8 cellular contexts compared by ENCODE assay signal in the genomic region with DNA sequence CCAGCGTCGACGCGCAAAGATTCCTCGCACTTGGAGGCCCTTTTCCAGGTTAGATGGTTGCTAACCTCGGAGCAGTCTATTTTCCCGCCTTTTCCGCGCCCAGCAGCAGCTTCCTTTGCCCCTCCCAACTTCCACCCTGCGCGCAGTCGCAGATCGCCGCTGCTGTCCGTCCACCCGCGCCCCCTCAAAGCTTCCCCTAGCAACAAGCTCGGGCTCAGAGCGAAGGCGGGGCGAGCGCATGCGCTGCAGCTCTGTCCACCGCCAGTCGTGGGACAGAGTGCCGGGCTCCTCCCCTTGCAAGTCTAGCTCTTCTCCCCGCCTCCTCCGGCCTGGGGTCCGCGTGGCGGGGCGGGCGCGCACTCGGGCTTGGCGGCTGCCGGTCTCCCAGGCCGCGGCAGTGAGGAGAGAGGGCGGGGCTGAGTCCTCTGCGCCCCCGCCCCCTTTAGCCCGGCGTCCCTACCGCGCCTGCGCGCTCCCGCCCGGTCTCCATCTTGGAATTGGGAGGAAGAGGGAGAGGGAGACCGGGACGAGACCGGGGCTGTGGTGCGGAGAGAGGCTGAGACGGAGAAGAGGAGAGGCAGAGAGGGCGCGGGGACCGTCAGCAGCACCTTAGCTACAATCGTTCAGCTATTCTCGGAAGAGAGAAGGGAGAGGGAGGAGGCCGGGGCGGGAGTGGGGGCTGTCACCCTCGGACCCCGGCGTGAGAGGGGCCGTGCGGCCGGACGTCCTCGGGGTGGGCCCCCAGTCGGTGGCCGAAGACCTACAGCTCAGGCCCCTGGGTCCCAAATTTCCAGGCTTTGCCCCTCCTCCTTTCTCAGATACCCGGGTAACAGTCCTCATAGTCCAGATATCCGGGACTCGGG. TPM values are rescaled to one million over a fixed set of nuclear protein-coding genes. Genes with fewer than 3 reads are reported as not detected.
DNase-seq lines count a peak whose midpoint lies in the region; ATAC-seq and TF ChIP-seq lines count a peak whose summit lies in the region.

A gene (plus strand): TSS at position 485 of the 863 bp plus-strand sequence. CDS start 3,905 bp downstream, outside the sequence.

- H3K4me3 ChIP-seq in OCI-LY3 (ENCODE audit: low read length), result peak within 1 kb of the TSS; percentile 98

- H3K27ac ChIP-seq in OCI-LY3 (ENCODE audit: low read length), result peak within 1 kb of the TSS; percentile 48

- DNase-seq in DMS 273 (lab: John Stamatoyannopoulos, UW; ENCODE audit: unreplicated experiment) (peak; percentile 99), HuH-7.5 (ENCODE audit: low spot score) (peak; percentile 98), mesothelial cell of epicardium (ENCODE audit: low spot score in 2 of 2, unreplicated experiment in 2 of 2) (peak; percentile 99 to 100)
- peak; percentile 93 for DNase-seq in activated CD8-positive, alpha-beta memory T cell treated with anti-CD3 and anti-CD28 coated beads, Interleukin-2, amount 50 U/mL, for 4 hours
- peak; percentile 87 to 94 for DNase-seq in stimulated activated CD8-positive, alpha-beta memory T cell treated with anti-CD3 and anti-CD28 coated beads, Interleukin-15, amount 100 ng/mL, for 4 hours (ENCODE audit: low read depth in 2 of 2)

- ATAC-seq in GM21526 (IDR thresholded peaks at IDR 0.05; ENCODE audit: low FRiP score, unreplicated experiment), result peak; percentile 87

- H2AFZ ChIP-seq in OCI-LY3 (ENCODE audit: low read depth, low read length), result peak within 1 kb of the TSS; percentile 78; the same call in 1 of the 2 replicates

- peaks cover 29% of the 10 kb centered on the region for H3K4me1 Mint-ChIP-seq in mesothelial cell of epicardium

- no peaks in the 10 kb centered on the region for H3K27me3 Mint-ChIP-seq in mesothelial cell of epicardium (ENCODE audit: low read depth)

- peaks cover 31% of the 10 kb centered on the region for H3K36me3 Mint-ChIP-seq in mesothelial cell of epicardium

- H3K27ac Mint-ChIP-seq in mesothelial cell of epicardium, result peak within 1 kb of the TSS; percentile 91

- TF ChIP-seq CTCF in OCI-LY3 (IDR thresholded peaks at IDR 0.05; ENCODE audit: low read depth, low read length) (no peak), mesothelial cell of epicardium (IDR thresholded peaks at IDR 0.05; ENCODE audit: unreplicated experiment) (no peak)

- peak within 1 kb of the TSS; percentile 98 for H3K9ac ChIP-seq in OCI-LY3 (ENCODE audit: low read length)

- H3K4me1 ChIP-seq in OCI-LY3 (ENCODE audit: low read length), result peaks cover 22% of the 10 kb centered on the region

- H3K27me3 ChIP-seq in OCI-LY3 (ENCODE audit: low read depth, low read length), result no peaks in the 10 kb centered on the region

- peaks cover 9% of the 10 kb centered on the region for H3K36me3 ChIP-seq in OCI-LY3 (replicated peaks; ENCODE audit: low read depth, low read length)

- H3K4me3 Mint-ChIP-seq in mesothelial cell of epicardium, result peak within 1 kb of the TSS; percentile 95

- in situ Hi-C loops in endometrial microvascular endothelial cells (cut with HindIII; ENCODE audit: inconsistent ontology term, low pct_unique_long_range_greater_than_20kb, low sequenced_read_pairs), result no loop called here

- peak within 1 kb of the TSS; percentile 99 for H3K4me2 ChIP-seq in OCI-LY3 (ENCODE audit: low read length)

- no peaks in the 10 kb centered on the region for H3K9me3 ChIP-seq in OCI-LY3 (ENCODE audit: insufficient read depth, low read length)

- H3K79me2 ChIP-seq in OCI-LY3 (ENCODE audit: low read length), result peaks cover 40% of the 10 kb centered on the region

- peaks cover 25% of the 10 kb centered on the region; the same call in 1 of the 2 replicates for H4K20me1 ChIP-seq in OCI-LY3 (ENCODE audit: insufficient read depth, low read length)

- peaks cover 4% of the 10 kb centered on the region for H3K9me3 Mint-ChIP-seq in mesothelial cell of epicardium

RNA-seq across cellular contexts. Expression of the gene that starts here (rescaled TPM):
- total RNA-seq in endometrial microvascular endothelial cells (ENCODE audit: inconsistent ontology term), result 87.5 TPM
- total RNA-seq in mesothelial cell of epicardium, result 47.3 to 51.3 TPM (median 48.3 TPM) in 3 replicates

Comparison
In these comparisons a context has a peak if more than half of its experiments do, and no peak if none do; other contexts are left out.
1. Peak in every context shown above with its lines: DNase-seq, ATAC-seq, H3K4me3 ChIP-seq and H3K27ac ChIP-seq.